In genomic region chr3:126414406-126414805, GRCh38 we compare ENCODE assay signal across 27 cellular contexts. TPM values are rescaled to one million over a fixed set of nuclear protein-coding genes. Genes with fewer than 3 reads are reported as not detected.
"Had no signal": no experiment of that assay in that cellular context is flagged by ENCODE, and none has a peak within 500 bp of the region (broad histone marks: within the 10 kb centered on the region; RNA-seq: fewer than 3 reads in every experiment).

No MANE protein-coding gene starts in this region.

- H3K9me3 ChIP-seq: ascending aorta, esophagus squamous epithelium, heart right ventricle, lower lobe of right lung, neutrophil, pancreas, prostate gland, thyroid gland had no signal

- ATAC-seq: activated CD4-positive, alpha-beta T cell treated with anti-CD3 and anti-CD28 coated beads for 36 hours; activated CD8-positive, alpha-beta memory T cell treated with anti-CD3 and anti-CD28 coated beads, Interleukin-2, amount 10 ng/mL, durations not matched to agents 7 days and 5 days; activated CD8-positive, alpha-beta T cell treated with anti-CD3 and anti-CD28 coated beads, Interleukin-2, amount 10 ng/mL, durations not matched to agents 7 days and 5 days; left lobe of liver; lower lobe of right lung had no signal

- H3K36me3 ChIP-seq: ascending aorta, cardiac muscle cell, esophagus squamous epithelium, heart right ventricle, lower lobe of right lung, neutrophil, pancreas, prostate gland, thyroid gland had no signal

- H3K4me3 ChIP-seq: ascending aorta, cardiac muscle cell, esophagus squamous epithelium, heart right ventricle, lower lobe of right lung, pancreas, prostate gland, thyroid gland had no signal

- H3K27me3 ChIP-seq: ascending aorta, cardiac muscle cell, pancreas, thyroid gland had no signal

- H3K4me1 ChIP-seq: ascending aorta, esophagus squamous epithelium, heart right ventricle, lower lobe of right lung, prostate gland, thyroid gland had no signal

- H3K27ac ChIP-seq: ascending aorta, cardiac muscle cell, esophagus squamous epithelium, heart right ventricle, lower lobe of right lung, neutrophil, pancreas, prostate gland, thyroid gland had no signal

- DNase-seq: activated CD4-positive, alpha-beta T cell treated with anti-CD3 and anti-CD28 coated beads for 36 hours; activated CD4-positive, CD25-positive, alpha-beta regulatory T cell; activated CD8-positive, alpha-beta memory T cell treated with anti-CD3 and anti-CD28 coated beads, Interleukin-2, amount 10 ng/mL, durations not matched to agents 7 days and 5 days; activated CD8-positive, alpha-beta T cell treated with anti-CD3 and anti-CD28 coated beads, Interleukin-2, amount 10 ng/mL, durations not matched to agents 7 days and 5 days; activated naive CD4-positive, alpha-beta T cell; activated naive CD8-positive, alpha-beta T cell treated with anti-CD3 and anti-CD28 coated beads, Interleukin-2, amount 10 ng/mL, durations not matched to agents 7 days and 5 days; activated T-cell treated with anti-CD3 and anti-CD28 coated beads, Interleukin-2, amount 50 U/mL, for 48 hours; cortex of kidney; endodermal cell; esophagus squamous epithelium; foreskin melanocyte; heart right ventricle; kidney glomerular epithelial cell; lower lobe of right lung; retina; stimulated activated CD4-positive, alpha-beta T cell treated with anti-CD3 and anti-CD28 coated beads, Interleukin-2, amount 100 ng/mL, for 48 hours; substantia nigra; T-helper 1 cell; thyroid gland had no signal

RNA-seq across cellular contexts. Expression of gene CFAP100, which starts 19.7 kb away (rescaled TPM):
- total RNA-seq: activated CD4-positive, alpha-beta T cell treated with anti-CD3 and anti-CD28 coated beads for 36 hours; activated CD8-positive, alpha-beta memory T cell treated with anti-CD3 and anti-CD28 coated beads, Interleukin-2, amount 10 ng/mL, durations not matched to agents 7 days and 5 days; activated CD8-positive, alpha-beta T cell treated with anti-CD3 and anti-CD28 coated beads, Interleukin-2, amount 10 ng/mL, durations not matched to agents 7 days and 5 days; activated naive CD8-positive, alpha-beta T cell treated with anti-CD3 and anti-CD28 coated beads, Interleukin-2, amount 10 ng/mL, durations not matched to agents 7 days and 5 days; ascending aorta; cardiac muscle cell; esophagus squamous epithelium; glomerular endothelial cell; heart right ventricle; left lobe of liver; pancreas; thyroid gland; urinary bladder had no signal
- polyA plus RNA-seq: cardiac muscle cell, heart right ventricle, pancreas, urinary bladder had no signal

RNA-seq across cellular contexts. Expression of gene KLF15, which starts 57.2 kb away (rescaled TPM):
- total RNA-seq: activated CD8-positive, alpha-beta memory T cell treated with anti-CD3 and anti-CD28 coated beads, Interleukin-2, amount 10 ng/mL, durations not matched to agents 7 days and 5 days; activated CD8-positive, alpha-beta T cell treated with anti-CD3 and anti-CD28 coated beads, Interleukin-2, amount 10 ng/mL, durations not matched to agents 7 days and 5 days had no signal
